8 cellular contexts compared by ENCODE assay signal in the genomic region with DNA sequence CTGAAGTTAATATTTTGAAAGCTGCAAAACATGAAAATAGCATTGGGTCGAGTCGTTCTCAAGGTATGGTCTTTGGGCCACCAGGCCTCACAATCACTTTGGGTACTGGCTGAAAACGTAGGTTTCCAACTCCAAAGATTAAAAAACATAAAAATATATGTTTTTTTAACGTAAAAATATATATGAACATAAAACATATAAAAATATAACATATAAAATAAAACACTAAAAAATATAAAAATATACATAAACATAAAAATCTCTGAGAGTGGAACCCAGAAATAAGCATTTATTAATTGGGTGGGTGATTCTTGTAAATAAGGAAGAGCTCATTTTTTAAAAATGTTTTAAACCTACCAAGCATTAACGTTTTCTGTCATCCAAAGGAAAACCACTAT. TPM values are rescaled to one million over a fixed set of nuclear protein-coding genes. Genes with fewer than 3 reads are reported as not detected.
DNase-seq lines count a peak whose midpoint lies in the region; ATAC-seq and TF ChIP-seq lines count a peak whose summit lies in the region.

No MANE protein-coding gene starts in this region.

- H3K27ac Mint-ChIP-seq in T-helper 17 cell = peak overlapping the region; percentile 79

- TF ChIP-seq CTCF in GM12864 (IDR thresholded peaks at IDR 0.05; ENCODE audit: low read depth, low read length, missing control alignments) (no peak), fibroblast of pulmonary artery (IDR thresholded peaks at IDR 0.05; ENCODE audit: low read length, missing control alignments) (no peak), gastrocnemius medialis (IDR thresholded peaks at IDR 0.05 in 4 of 5, conservative IDR thresholded peaks at IDR 0.05 in 1 of 5) (no peak)

- H3K27me3 Mint-ChIP-seq in T-helper 17 cell = no peaks in the 10 kb centered on the region

- H3K4me3 ChIP-seq in GM12864 (ENCODE audit: low read depth, low read length) = peak overlapping the region; percentile 96
- peak overlapping the region; percentile 65 for H3K4me3 ChIP-seq in fibroblast of pulmonary artery (replicated peaks; ENCODE audit: low read depth, low read length)
- H3K4me3 ChIP-seq in gastrocnemius medialis = peak overlapping the region; percentile 54 to 96 (median 88)

- H3K4me1 Mint-ChIP-seq in T-helper 17 cell = peaks cover 23% of the 10 kb centered on the region

- DNase-seq in GM12864 (ENCODE audit: low read depth) (no peak), T-helper 17 cell (no peak), fibroblast of pulmonary artery (ENCODE audit: low read depth) (no peak), gastrocnemius medialis (no peak), left lobe of liver (ENCODE audit: low spot score) (no peak), CD1c-positive myeloid dendritic cell (ENCODE audit: extremely low spot score) (no peak)

- TF ChIP-seq POLR2A in gastrocnemius medialis (IDR thresholded peaks at IDR 0.05) = no peak

- peaks cover 0 to 9% of the 10 kb centered on the region in 2 donors for H3K36me3 ChIP-seq in gastrocnemius medialis

- intact Hi-C loops in gastrocnemius medialis (cut with DNase I; ENCODE audit: low total_unique reads) = loop anchor here (1.0 kb wide), 2 partner anchors 520 to 796 kb away; partner anchors contain the start of genes RPL9 and WDR19

- H3K9me3 ChIP-seq in T-helper 17 cell (ENCODE audit: control insufficient read depth, low read length, poor library complexity, severe bottlenecking) (no peaks in the 10 kb centered on the region), gastrocnemius medialis (no peaks in the 10 kb centered on the region)

- ATAC-seq in T-helper 17 cell (no peak), gastrocnemius medialis (no peak), HG03457 (IDR thresholded peaks at IDR 0.05; ENCODE audit: unreplicated experiment) (no peak), HG03378 (IDR thresholded peaks at IDR 0.05; ENCODE audit: unreplicated experiment) (no peak), left lobe of liver (no peak)

- H3K4me3 Mint-ChIP-seq in T-helper 17 cell = peak overlapping the region; percentile 87

- in situ Hi-C loops in gastrocnemius medialis (cut with MboI; ENCODE audit: low sequenced_read_pairs in 4 of 4) = loop anchor here (5.0 to 10.0 kb wide), 4 partner anchors 284 to 514 kb away; partner anchors contain the start of gene UBE2K (in 2 of the 4)

- peak overlapping the region; percentile 87 to 98 (median 96) for H3K27ac ChIP-seq in gastrocnemius medialis

- H3K27me3 ChIP-seq in gastrocnemius medialis = no peaks in the 10 kb centered on the region

- peaks cover 10 to 11% of the 10 kb centered on the region in 2 donors for H3K4me1 ChIP-seq in gastrocnemius medialis

- H3K36me3 Mint-ChIP-seq in T-helper 17 cell (ENCODE audit: low read depth) = peaks cover 2% of the 10 kb centered on the region

RNA-seq across cellular contexts. Expression of gene PDS5A, which starts 0.7 kb away (rescaled TPM):
- total RNA-seq in T-helper 17 cell (100 to 1,000 TPM; 102 to 109 TPM), gastrocnemius medialis (10 to 100 TPM; 28.3 to 40.6 (median 36.7) TPM), left lobe of liver (31.5 TPM)
